Comparison of ENCODE assay signal across 7 cellular contexts in genomic region chr22:36344106-36344827, GRCh38. TPM values are rescaled to one million over a fixed set of nuclear protein-coding genes. Genes with fewer than 3 reads are reported as not detected.
A peak's percentile ranks its signal among the peaks of the same experiment; 100 is the strongest.
DNase-seq lines count a peak whose midpoint lies in the region; ATAC-seq and TF ChIP-seq lines count a peak whose summit lies in the region.

No MANE protein-coding gene starts in this region.

- H3K27ac ChIP-seq in stomach: peak overlapping the region; percentile 75 to 100 (median 95)

- H3K4me3 Mint-ChIP-seq in T-helper 17 cell: peak overlapping the region; percentile 82

- H3K4me1 Mint-ChIP-seq in T-helper 17 cell: peaks cover 64% of the 10 kb centered on the region

- H3K4me3 ChIP-seq in stomach: peak overlapping the region in 1 of 4 donors; percentile 9

- 69 to 80% (median 75%) methylated on average over 23 of the region's 23 CpGs for WGBS in stomach, 5 donors

- intact Hi-C loops in stomach (cut with DNase I; ENCODE audit: low total_unique reads): no loop called here

- no peaks in the 10 kb centered on the region for H3K27me3 ChIP-seq in stomach

- H3K9me3 ChIP-seq in T-helper 17 cell (ENCODE audit: control insufficient read depth, low read length, poor library complexity, severe bottlenecking) (no peaks in the 10 kb centered on the region), stomach (no peaks in the 10 kb centered on the region)

- peaks cover 60 to 97% (median 80%) of the 10 kb centered on the region in 4 donors for H3K4me1 ChIP-seq in stomach

- H3K36me3 Mint-ChIP-seq in T-helper 17 cell (ENCODE audit: low read depth): peaks cover 6% of the 10 kb centered on the region

- no peak for TF ChIP-seq EP300 in stomach (IDR thresholded peaks at IDR 0.05)

- no peak for TF ChIP-seq POLR2A in stomach (IDR thresholded peaks at IDR 0.05)

- TF ChIP-seq CTCF in stomach (IDR thresholded peaks at IDR 0.05) (no peak), GM20000 (IDR thresholded peaks at IDR 0.05; ENCODE audit: extremely low read depth, missing control alignments) (no peak)

- no peaks in the 10 kb centered on the region for H3K27me3 Mint-ChIP-seq in T-helper 17 cell

- peak; percentile 38 for ATAC-seq in T-helper 17 cell
- no peak for ATAC-seq in SK-N-SH treated with all-trans-retinoic acid at 6 μM for 48 hours
- ATAC-seq in HG03432 (IDR thresholded peaks at IDR 0.05; ENCODE audit: unreplicated experiment): no peak

- H3K36me3 ChIP-seq in stomach: peaks cover 36 to 95% (median 89%) of the 10 kb centered on the region in 4 donors

- DNase-seq in T-helper 17 cell (no peak), anterior cingulate cortex (lab: John Stamatoyannopoulos, UW) (peak in 41 of 58 donors; percentile 30 to 86 (median 64)), myocyte (ENCODE audit: low read depth) (peak; percentile 84), stomach (no peak), GM20000 (ENCODE audit: low spot score) (no peak)

- H3K27ac Mint-ChIP-seq in T-helper 17 cell: peak overlapping the region; percentile 98

TF ChIP-seq in SK-N-SH treated with all-trans-retinoic acid at 6 μM for 48 hours, 23 proteins besides CTCF, POLR2A, EP300 and RAD21:
- no peak for TF ChIP-seq TCF4 (CRISPR knock-in tag; IDR thresholded peaks at IDR 0.05; ENCODE audit: borderline replicate concordance)
- no peak for TF ChIP-seq CSRNP3 (CRISPR knock-in tag; IDR thresholded peaks at IDR 0.05)
- no peak for TF ChIP-seq ZFP30 (CRISPR knock-in tag; IDR thresholded peaks at IDR 0.05)
- TF ChIP-seq ZC3H10 (CRISPR knock-in tag; IDR thresholded peaks at IDR 0.05): no peak

RNA-seq across cellular contexts. Expression of gene MYH9, which starts 43.5 kb away (rescaled TPM):
- total RNA-seq in T-helper 17 cell (1,000 to 10,000 TPM; 1,038 to 1,220 TPM), myocyte (242 and 315 TPM in 2 replicates), stomach (100 to 1,000 TPM; 155 to 620 (median 272) TPM)
- 878 TPM for polyA plus RNA-seq in myocyte (2012)
- 10 to 100 TPM; 46.7 to 79.3 (median 54.3) TPM for polyA plus RNA-seq in stomach

Comparison
In these comparisons a context has a peak if more than half of its experiments do, and no peak if none do; other contexts are left out.
1. DNase-seq: peak in anterior cingulate cortex (41 of 58) and myocyte (single experiment); none in T-helper 17 cell (0 of 3), stomach (single experiment) and GM20000 (single experiment).